In the genomic region with DNA sequence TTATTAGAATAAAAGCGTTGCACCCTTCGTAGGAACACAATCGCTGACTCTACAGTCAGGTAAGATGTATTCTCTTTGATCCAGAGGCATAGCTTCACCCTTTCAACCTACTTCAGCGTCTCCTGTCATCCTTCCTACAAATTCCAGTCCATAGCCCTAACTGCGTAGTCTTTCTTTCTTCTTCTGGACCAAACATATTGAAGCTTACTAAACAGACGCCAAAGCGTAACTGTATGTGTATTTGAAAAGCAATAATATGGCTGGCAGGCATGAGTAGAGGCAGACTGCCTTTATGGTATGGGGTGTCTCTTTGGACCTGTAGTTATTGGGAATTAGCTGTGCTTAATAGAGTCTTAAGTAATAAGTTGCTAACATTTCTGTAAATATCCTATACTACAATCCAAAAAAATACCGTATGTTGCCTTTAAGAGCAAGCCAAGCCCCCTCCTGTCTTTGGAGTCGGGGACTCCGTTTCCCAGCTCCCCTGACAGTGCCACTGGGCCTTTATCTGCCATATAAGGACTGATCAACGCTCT, we compare ENCODE assay signal across 8 cellular contexts. TPM values are rescaled to one million over a fixed set of nuclear protein-coding genes. Genes with fewer than 3 reads are reported as not detected.
DNase-seq lines count a peak whose midpoint lies in the region; ATAC-seq, FAIRE-seq and TF ChIP-seq lines count a peak whose summit lies in the region.

No MANE protein-coding gene starts in this region.

- peaks cover 86% of the 10 kb centered on the region for H3K9me3 ChIP-seq in A549
- no peaks in the 10 kb centered on the region for H3K9me3 ChIP-seq in mononuclear cell (ENCODE audit: low read depth, low read length)

- no peak for TF ChIP-seq RAD21 in A549 (conservative IDR thresholded peaks at IDR 0.05 in 1 of 2, IDR thresholded peaks at IDR 0.05 in 1 of 2)

- peak overlapping the region; percentile 62 to 77; a peak in 5 of 6 replicates for H3K27ac ChIP-seq in A549

- DNase-seq in A549 (ENCODE audit: low read depth in 1 of 2, low spot score in 1 of 2) (no peak), NCI-H748 (lab: John Stamatoyannopoulos, UW; ENCODE audit: unreplicated experiment) (no peak), EL (no peak), amygdala (lab: John Stamatoyannopoulos, UW) (no peak)

- no peak for FAIRE-seq in A549 (lab: Jason Lieb, UNC)

- H3K4me1 ChIP-seq in A549 (no peaks in the 10 kb centered on the region), mononuclear cell (ENCODE audit: insufficient read depth, low read length) (peaks cover 18% of the 10 kb centered on the region)

- TF ChIP-seq POLR2A in A549 (IDR thresholded peaks at IDR 0.05; ENCODE audit: low read length), result no peak

- peaks cover 45% of the 10 kb centered on the region for H3K36me3 Mint-ChIP-seq in brain

- POLR2A ChIA-PET in A549 (lab: Yijun Ruan, JAX), result interaction anchor here (0.9 to 1.0 kb wide), 2 partner anchors 26 to 189 kb away, joined by 3 to 5 read pairs; a partner anchor contains a TSS

- CTCF ChIA-PET in A549 (lab: Yijun Ruan, JAX), result interaction anchor here (0.6 kb wide), 1 partner anchor 1131 kb away, joined by 3 read pairs; a partner anchor contains a TSS

- H3K4me3 Mint-ChIP-seq in brain, result peak overlapping the region; percentile 89 to 98 (median 95)

- peaks cover 13% of the 10 kb centered on the region for H3K27me3 Mint-ChIP-seq in brain

- no peaks in the 10 kb centered on the region for H3K27me3 ChIP-seq in mononuclear cell (ENCODE audit: insufficient read depth, low read length)

- peak overlapping the region; percentile 95 to 99 (median 97) for H3K27ac Mint-ChIP-seq in brain

- peaks cover 43% of the 10 kb centered on the region for H3K4me1 Mint-ChIP-seq in brain

- WGBS in A549 (ENCODE audit: missing lambda C conversion rate), result 55% methylated on average over 11 of the region's 11 CpGs

- H3K4me2 ChIP-seq in A549, result peak overlapping the region; percentile 89

- ATAC-seq in A549, result no peak
- ATAC-seq in HG03442 (IDR thresholded peaks at IDR 0.05; ENCODE audit: unreplicated experiment), result peak; percentile 7
- no peak for ATAC-seq in HG02759 (IDR thresholded peaks at IDR 0.05; ENCODE audit: unreplicated experiment)

- no peak for TF ChIP-seq EP300 in A549 (IDR thresholded peaks at IDR 0.05)

- H3K4me3 ChIP-seq in A549 (peak overlapping the region; percentile 72), mononuclear cell (ENCODE audit: low read length) (peak overlapping the region; percentile 68)

- H3K9me3 Mint-ChIP-seq in brain, result peaks cover 0 to 20% (median 0%) of the 10 kb centered on the region in 5 experiments

- no peak for TF ChIP-seq CTCF in A549 (IDR thresholded peaks at IDR 0.05)
- no peak for TF ChIP-seq CTCF in brain (conservative IDR thresholded peaks at IDR 0.05)

TF ChIP-seq in A549, 52 proteins besides CTCF, POLR2A, EP300 and RAD21:
- TF ChIP-seq HOXB13 (CRISPR knock-in tag; IDR thresholded peaks at IDR 0.05; ENCODE audit: low read depth), result no peak

RNA-seq across cellular contexts. Expression of a gene that starts 0.4 kb away (rescaled TPM):
- polyA plus RNA-seq in A549 (2011; rRNA removed) (9.6 and 11.3 TPM in 2 replicates), A549 (2017; fragmentation: RNase III; extraction: RNeasy Plus Mini Kit Qiagen cat#74134 plus additional on column Dnase treatment) (6.4 to 8.4 TPM (median 7.4 TPM) in 3 replicates), brain (ENCODE audit: insufficient read depth, low read depth, low replicate concordance) (4.9 TPM)
- polyA plus RNA-seq in A549 (2012; cell fraction: cytosol; rRNA removed), result 3.4 and 5.1 TPM in 2 replicates
- polyA plus RNA-seq in A549 (2012; cell fraction: nucleus; rRNA removed), result 4.7 and 11.0 TPM in 2 replicates
- polyA minus RNA-seq in A549 (2011; rRNA and poly(A)+ RNA removed), result 18.7 and 24.9 TPM in 2 replicates
- 46.3 TPM for total RNA-seq in mononuclear cell

RNA-seq across cellular contexts. Expression of a gene that starts 21.7 kb away (rescaled TPM):
- polyA plus RNA-seq in A549 (2011; rRNA removed) (6.4 and 6.8 TPM in 2 replicates), A549 (2017; fragmentation: RNase III; extraction: RNeasy Plus Mini Kit Qiagen cat#74134 plus additional on column Dnase treatment) (3.8 to 4.1 TPM (median 4.0 TPM) in 3 replicates), brain (ENCODE audit: insufficient read depth, low read depth, low replicate concordance) (2.4 TPM)
- polyA plus RNA-seq in A549 (2012; cell fraction: cytosol; rRNA removed), result 3.4 and 3.7 TPM in 2 replicates
- polyA plus RNA-seq in A549 (2012; cell fraction: nucleus; rRNA removed), result 2.6 and 2.7 TPM in 2 replicates
- polyA minus RNA-seq in A549 (2011; rRNA and poly(A)+ RNA removed), result 17.6 and 32.9 TPM in 2 replicates
- total RNA-seq in mononuclear cell, result 8.1 TPM

RNA-seq across cellular contexts. Expression of a gene that starts 25.9 kb away (rescaled TPM):
- polyA plus RNA-seq in A549 (2011; rRNA removed), result 25.1 and 27.8 TPM in 2 replicates
- polyA plus RNA-seq in A549 (2012; cell fraction: cytosol; rRNA removed), result 12.2 and 12.4 TPM in 2 replicates
- 6.4 and 9.2 TPM in 2 replicates for polyA plus RNA-seq in A549 (2012; cell fraction: nucleus; rRNA removed)
- polyA plus RNA-seq in A549 (2017; fragmentation: RNase III; extraction: RNeasy Plus Mini Kit Qiagen cat#74134 plus additional on column Dnase treatment), result 12.2 to 15.7 TPM (median 14.5 TPM) in 3 replicates
- polyA minus RNA-seq in A549 (2011; rRNA and poly(A)+ RNA removed), result 7.9 and 10.6 TPM in 2 replicates
- 17.0 TPM for polyA plus RNA-seq in brain (ENCODE audit: insufficient read depth, low read depth, low replicate concordance)
- total RNA-seq in mononuclear cell, result 10.9 TPM

RNA-seq across cellular contexts. Expression of a gene that starts 25.9 kb away (rescaled TPM):
- polyA plus RNA-seq in A549 (2011; rRNA removed), result 2.9 TPM in 2 replicates
- 0.36 and 0.52 TPM in 2 replicates for polyA plus RNA-seq in A549 (2012; cell fraction: cytosol; rRNA removed)
- 0.73 and 1.0 TPM in 2 replicates for polyA plus RNA-seq in A549 (2012; cell fraction: nucleus; rRNA removed)
- polyA plus RNA-seq in A549 (2017; fragmentation: RNase III; extraction: RNeasy Plus Mini Kit Qiagen cat#74134 plus additional on column Dnase treatment), result 1.7 to 2.1 TPM (median 2.0 TPM) in 3 replicates
- 3.4 and 10.5 TPM in 2 replicates for polyA minus RNA-seq in A549 (2011; rRNA and poly(A)+ RNA removed)
- 1.2 TPM for polyA plus RNA-seq in brain (ENCODE audit: insufficient read depth, low read depth, low replicate concordance)
- 1.0 TPM for total RNA-seq in mononuclear cell

RNA-seq across cellular contexts. Expression of a gene that starts 38.2 kb away (rescaled TPM):
- polyA plus RNA-seq in A549 (2011; rRNA removed) (4.8 and 5.5 TPM in 2 replicates), A549 (2017; fragmentation: RNase III; extraction: RNeasy Plus Mini Kit Qiagen cat#74134 plus additional on column Dnase treatment) (2.1 to 2.3 TPM (median 2.3 TPM) in 3 replicates), brain (ENCODE audit: insufficient read depth, low read depth, low replicate concordance) (5.5 TPM)
- 0.94 and 1.3 TPM in 2 replicates for polyA plus RNA-seq in A549 (2012; cell fraction: cytosol; rRNA removed)
- polyA plus RNA-seq in A549 (2012; cell fraction: nucleus; rRNA removed), result 0.91 and 1.3 TPM in 2 replicates
- polyA minus RNA-seq in A549 (2011; rRNA and poly(A)+ RNA removed), result 9.0 and 10.3 TPM in 2 replicates
- 4.5 TPM for total RNA-seq in mononuclear cell
